ENCODE assay signal across 8 cellular contexts in genomic region chr9:129458155-129458661, GRCh38.
DNase-seq lines count a peak whose midpoint lies in the region; ATAC-seq and FAIRE-seq lines count a peak whose summit lies in the region.

No MANE protein-coding gene starts in this region.

- H3K4me3 Mint-ChIP-seq in IgD-negative memory B cell, result peak overlapping the region in 3 of 4 donors; percentile 38 to 82 (median 47)
- peak overlapping the region; percentile 25 for H3K4me3 Mint-ChIP-seq in activated CD8-positive, alpha-beta T cell treated with anti-CD3 and anti-CD28 coated beads, Interleukin-2, amount 10 ng/mL, durations not matched to agents 7 days and 5 days

- peaks cover 18% of the 10 kb centered on the region for H3K27me3 Mint-ChIP-seq in IgD-negative memory B cell
- H3K27me3 Mint-ChIP-seq in activated CD8-positive, alpha-beta T cell treated with anti-CD3 and anti-CD28 coated beads, Interleukin-2, amount 10 ng/mL, durations not matched to agents 7 days and 5 days (ENCODE audit: low read depth), result peaks cover 12% of the 10 kb centered on the region

- CTCF ChIA-PET in activated CD8-positive, alpha-beta T cell treated with anti-CD3 and anti-CD28 coated beads, Interleukin-2, amount 10 ng/mL, durations not matched to agents 7 days and 5 days (lab: Charles Lee), result interaction anchor here (0.7 to 3.6 kb wide), 7 partner anchors 12 to 319 kb away, joined by 3 to 22 read pairs (median 5); partner anchors contain the start of gene IER5L

- DNase-seq in GM18507 (ENCODE audit: extremely low spot score, insufficient read length, low read depth), result no peak
- DNase-seq in activated CD8-positive, alpha-beta T cell treated with anti-CD3 and anti-CD28 coated beads, Interleukin-2, amount 10 ng/mL, durations not matched to agents 7 days and 5 days, result peak; percentile 80
- DNase-seq in globus pallidus (ENCODE audit: low spot score), result peak; percentile 63
- DNase-seq in NCI-H69 (lab: John Stamatoyannopoulos, UW), result no peak
- DNase-seq in cortex of kidney (lab: John Stamatoyannopoulos, UW), result no peak
- no peak for DNase-seq in RCC 7860 (ENCODE audit: low spot score)

- H3K27ac ChIP-seq in skeletal muscle tissue (ENCODE audit: low read depth, low read length), result peak overlapping the region; percentile 20

- FAIRE-seq in GM18507 (lab: Jason Lieb, UNC) (peak; percentile 76), RCC 7860 (lab: Jason Lieb, UNC) (no peak)

- H3K27me3 ChIP-seq in skeletal muscle tissue (ENCODE audit: control insufficient read depth in 3 of 3, insufficient read depth in 3 of 3, low read length in 3 of 3), result no peaks in the 10 kb centered on the region

- POLR2A ChIA-PET in activated CD8-positive, alpha-beta T cell treated with anti-CD3 and anti-CD28 coated beads, Interleukin-2, amount 10 ng/mL, durations not matched to agents 7 days and 5 days (lab: Charles Lee), result interaction anchor here (0.5 to 2.7 kb wide), 10 partner anchors 18 to 389 kb away, joined by 3 to 11 read pairs (median 4); partner anchors contain the start of gene IER5L

- H3K4me1 ChIP-seq in skeletal muscle tissue (ENCODE audit: control insufficient read depth in 3 of 3, insufficient read depth in 3 of 3, low read length in 3 of 3), result peaks cover 27 to 30% (median 30%) of the 10 kb centered on the region in 3 donors

- H3K9me3 ChIP-seq in skeletal muscle tissue (ENCODE audit: control insufficient read depth in 3 of 3, low read length in 3 of 3), result no peaks in the 10 kb centered on the region

- H3K27ac Mint-ChIP-seq in IgD-negative memory B cell, result peak overlapping the region; percentile 25 to 71 (median 50)
- H3K27ac Mint-ChIP-seq in activated CD8-positive, alpha-beta T cell treated with anti-CD3 and anti-CD28 coated beads, Interleukin-2, amount 10 ng/mL, durations not matched to agents 7 days and 5 days, result peak overlapping the region; percentile 77

- no peak overlapping the region for H3K4me3 ChIP-seq in skeletal muscle tissue (ENCODE audit: low read length in 3 of 3)

- H3K4me1 Mint-ChIP-seq in IgD-negative memory B cell, result peaks cover 7 to 8% (median 7%) of the 10 kb centered on the region in 3 donors
- H3K4me1 Mint-ChIP-seq in activated CD8-positive, alpha-beta T cell treated with anti-CD3 and anti-CD28 coated beads, Interleukin-2, amount 10 ng/mL, durations not matched to agents 7 days and 5 days (ENCODE audit: low read depth), result peaks cover 36% of the 10 kb centered on the region

- H3K9ac ChIP-seq in skeletal muscle tissue (ENCODE audit: low read depth in 1 of 3, low read length in 3 of 3), result no peak overlapping the region

- no peaks in the 10 kb centered on the region for H3K36me3 Mint-ChIP-seq in IgD-negative memory B cell
- H3K36me3 Mint-ChIP-seq in activated CD8-positive, alpha-beta T cell treated with anti-CD3 and anti-CD28 coated beads, Interleukin-2, amount 10 ng/mL, durations not matched to agents 7 days and 5 days (ENCODE audit: low read depth), result no peaks in the 10 kb centered on the region

- peak; percentile 69 for ATAC-seq in activated CD8-positive, alpha-beta T cell treated with anti-CD3 and anti-CD28 coated beads, Interleukin-2, amount 10 ng/mL, durations not matched to agents 7 days and 5 days

- no peaks in the 10 kb centered on the region for H3K36me3 ChIP-seq in skeletal muscle tissue (ENCODE audit: control insufficient read depth in 3 of 3, insufficient read depth in 3 of 3, low read length in 3 of 3)

- no peaks in the 10 kb centered on the region for H3K9me3 Mint-ChIP-seq in IgD-negative memory B cell
- H3K9me3 Mint-ChIP-seq in activated CD8-positive, alpha-beta T cell treated with anti-CD3 and anti-CD28 coated beads, Interleukin-2, amount 10 ng/mL, durations not matched to agents 7 days and 5 days (ENCODE audit: insufficient read depth), result no peaks in the 10 kb centered on the region

Comparison
In these comparisons a context has a peak if more than half of its experiments do, and no peak if none do; other contexts are left out.
1. DNase-seq: peak in activated CD8-positive, alpha-beta T cell treated with anti-CD3 and anti-CD28 coated beads, Interleukin-2, amount 10 ng/mL, durations not matched to agents 7 days and 5 days (single experiment) and globus pallidus (single experiment); none in GM18507 (single experiment), NCI-H69 (single experiment), cortex of kidney (single experiment) and RCC 7860 (single experiment).